In genomic region chr10:93999401-93999851, GRCh38 we compare ENCODE assay signal across 10 cellular contexts. TPM values are rescaled to one million over a fixed set of nuclear protein-coding genes. Genes with fewer than 3 reads are reported as not detected.
DNase-seq lines count a peak whose midpoint lies in the region; ATAC-seq and TF ChIP-seq lines count a peak whose summit lies in the region.
"Had no signal": no experiment of that assay in that cellular context is flagged by ENCODE, and none has a peak within 500 bp of the region (broad histone marks: within the 10 kb centered on the region; RNA-seq: fewer than 3 reads in every experiment).

No MANE protein-coding gene starts in this region.

- no peaks in the 10 kb centered on the region for H3K9me3 ChIP-seq in lower lobe of right lung
- H3K9me3 ChIP-seq in subcutaneous abdominal adipose tissue (ENCODE audit: control insufficient read depth in 5 of 5, low read length in 5 of 5), result no peaks in the 10 kb centered on the region
- H3K9me3 ChIP-seq in PC-9 (ENCODE audit: insufficient read depth, low read depth), result no peaks in the 10 kb centered on the region

- H3K27ac ChIP-seq in coronary artery (peak overlapping the region in 1 of 2 donors; percentile 85), lower lobe of right lung (no peak overlapping the region), subcutaneous abdominal adipose tissue (ENCODE audit: low read depth, low read length) (peak overlapping the region; percentile 43), PC-9 (no peak overlapping the region)
- H3K27ac ChIP-seq: KMS-11 had no signal

- CTCF ChIA-PET in PC-9 (lab: Charles Lee), result interaction anchor here (0.5 to 0.6 kb wide), 2 partner anchors 83 to 444 kb away, joined by 3 to 5 read pairs; no protein-coding TSS in a partner anchor

- no peak overlapping the region for H3K4me2 ChIP-seq in PC-9
- H3K4me2 ChIP-seq: KMS-11 had no signal

- H2AFZ ChIP-seq in PC-9, result no peak overlapping the region

- H3K9ac ChIP-seq in subcutaneous abdominal adipose tissue (ENCODE audit: low read length in 5 of 5), result peak overlapping the region in 1 of 5 donors; percentile 66
- H3K9ac ChIP-seq: KMS-11 had no signal

- peaks cover 46% of the 10 kb centered on the region for H3K79me2 ChIP-seq in PC-9 (ENCODE audit: low read depth)

- H3K9me2 ChIP-seq in PC-9 (ENCODE audit: insufficient read depth), result no peaks in the 10 kb centered on the region

- DNase-seq in HT1080 (ENCODE audit: low read depth) (peak; percentile 66), coronary artery (ENCODE audit: low spot score) (peak; percentile 82), lower lobe of right lung (no peak), PC-9 (no peak), GM13977 (ENCODE audit: low spot score) (no peak)
- no peak for DNase-seq in activated CD8-positive, alpha-beta memory T cell treated with anti-CD3 and anti-CD28 coated beads, Interleukin-2, amount 50 U/mL, for 48 hours
- DNase-seq: activated CD4-positive, alpha-beta T cell treated with anti-CD3 and anti-CD28 coated beads, Interleukin-2, amount 50 U/mL, for 4 hours had no signal

- POLR2A ChIA-PET in PC-9 (lab: Charles Lee; ENCODE audit: unreplicated experiment), result no interaction called here

- H3K4me3 ChIP-seq in coronary artery (peak overlapping the region; percentile 56), lower lobe of right lung (no peak overlapping the region), subcutaneous abdominal adipose tissue (ENCODE audit: low read depth in 1 of 5, low read length in 5 of 5) (no peak overlapping the region), PC-9 (no peak overlapping the region)

- in situ Hi-C loops in GM13977 (cut with MboI; ENCODE audit: low pct_unique_long_range_greater_than_20kb, low sequenced_read_pairs, unreplicated experiment), result no loop called here

- no peaks in the 10 kb centered on the region for H4K20me1 ChIP-seq in PC-9 (ENCODE audit: insufficient read depth)

- ATAC-seq in lower lobe of right lung (peak; percentile 51 to 69), GM21381 (IDR thresholded peaks at IDR 0.05; ENCODE audit: unreplicated experiment) (no peak)

- peaks cover 14% of the 10 kb centered on the region for H3F3A ChIP-seq in PC-9 (ENCODE audit: insufficient read depth, low read depth)

- BruUV-seq in PC-9 (replicated peaks; lab: Mats Ljungman, UMichigan), result no TSS peak

- H3K4me1 ChIP-seq in lower lobe of right lung (peaks cover 8% of the 10 kb centered on the region), subcutaneous abdominal adipose tissue (ENCODE audit: control insufficient read depth in 5 of 5, insufficient read depth in 5 of 5, low read length in 5 of 5) (peaks cover 0 to 39% (median 25%) of the 10 kb centered on the region in 5 donors), PC-9 (replicated peaks; ENCODE audit: insufficient read depth) (peaks cover 44% of the 10 kb centered on the region)

- H3K27me3 ChIP-seq in lower lobe of right lung (ENCODE audit: low read depth) (peaks cover 2% of the 10 kb centered on the region), subcutaneous abdominal adipose tissue (ENCODE audit: control insufficient read depth in 5 of 5, insufficient read depth in 4 of 5, low read length in 5 of 5) (peaks cover 0 to 4% (median 0%) of the 10 kb centered on the region in 5 donors), PC-9 (ENCODE audit: insufficient read depth, low read depth) (no peaks in the 10 kb centered on the region)

- H3K36me3 ChIP-seq in lower lobe of right lung (no peaks in the 10 kb centered on the region), subcutaneous abdominal adipose tissue (ENCODE audit: control insufficient read depth in 5 of 5, insufficient read depth in 5 of 5, low read length in 5 of 5) (no peaks in the 10 kb centered on the region), PC-9 (ENCODE audit: low read depth) (no peaks in the 10 kb centered on the region)

- no peak for TF ChIP-seq CTCF in coronary artery (IDR thresholded peaks at IDR 0.05)
- TF ChIP-seq CTCF in lower lobe of right lung (IDR thresholded peaks at IDR 0.05), result no peak
- TF ChIP-seq CTCF in PC-9 (conservative IDR thresholded peaks at IDR 0.05), result no peak
- no peak for TF ChIP-seq CTCF in GM13977 (IDR thresholded peaks at IDR 0.05; ENCODE audit: extremely low read depth, insufficient read depth, missing control alignments)

- intact Hi-C loops in lower lobe of right lung (cut with DNase I) (no loop called here), PC-9 (cut with micrococcal nuclease; ENCODE audit: unreplicated experiment) (loop anchor here (10.0 kb wide), 1 partner anchor 85 kb away; no protein-coding TSS in a partner anchor)

RNA-seq across cellular contexts. Expression of gene PLCE1, which starts 5.7 kb away (rescaled TPM):
- 2.8 and 3.3 TPM in 2 replicates for total RNA-seq in HT1080 (2014; rRNA removed; shearing (Covaris generic))
- polyA plus RNA-seq in HT1080 (2015; cell fraction: cytosol; rRNA removed), result 2.2 and 3.0 TPM in 2 replicates
- 5.9 and 6.0 TPM in 2 replicates for polyA plus RNA-seq in HT1080 (2015; cell fraction: nucleus; rRNA removed)
- total RNA-seq in lower lobe of right lung (10.5 TPM), PC-9 (2021) (14.8 and 15.2 TPM in 2 replicates)

Comparison
In these comparisons a context has a peak if more than half of its experiments do, and no peak if none do; other contexts are left out.
1. DNase-seq: peak in HT1080 (single experiment) and coronary artery (single experiment); none in lower lobe of right lung (single experiment), PC-9 (0 of 2), activated CD8-positive, alpha-beta memory T cell treated with anti-CD3 and anti-CD28 coated beads, Interleukin-2, amount 50 U/mL, for 48 hours (single experiment) and GM13977 (single experiment).